In the genomic region with DNA sequence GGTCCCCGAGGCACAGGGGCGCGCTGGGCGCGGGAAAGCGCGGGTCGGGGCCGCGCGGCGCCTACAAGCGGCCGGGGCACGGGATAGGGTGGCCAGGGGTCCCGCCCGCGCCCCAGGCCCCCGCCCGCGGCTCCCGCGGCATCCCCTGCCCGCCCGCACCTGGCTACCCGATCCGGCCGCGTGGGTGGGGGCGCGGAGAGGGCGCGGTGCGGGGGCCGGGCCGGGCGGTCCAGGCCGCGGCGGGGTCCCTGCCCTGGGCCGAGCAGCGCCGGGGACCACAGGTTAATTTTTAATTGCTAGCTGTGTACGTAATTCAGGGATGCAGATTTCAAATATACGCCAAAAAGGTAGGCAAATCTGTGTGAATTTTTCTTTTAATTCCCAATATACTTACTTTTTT, we compare ENCODE assay signal across 29 cellular contexts. TPM values are rescaled to one million over a fixed set of nuclear protein-coding genes. Genes with fewer than 3 reads are reported as not detected.
DNase-seq lines count a peak whose midpoint lies in the region; ATAC-seq and TF ChIP-seq lines count a peak whose summit lies in the region.
"Had no signal": no experiment of that assay in that cellular context is flagged by ENCODE, and none has a peak within 500 bp of the region (broad histone marks: within the 10 kb centered on the region; RNA-seq: fewer than 3 reads in every experiment).

No MANE protein-coding gene starts in this region.

- H3K27me3 ChIP-seq in H7 (ENCODE audit: control insufficient read depth, insufficient read depth, low read length) (peaks cover 20% of the 10 kb centered on the region), RWPE2 (ENCODE audit: insufficient read depth, poor library complexity, severe bottlenecking) (peaks cover 3% of the 10 kb centered on the region), iPS-18a (ENCODE audit: control insufficient read depth, insufficient read depth, low read length) (peaks cover 24% of the 10 kb centered on the region), trophoblast cell (ENCODE audit: insufficient read depth, low read length) (peaks cover 2% of the 10 kb centered on the region)
- H3K27me3 ChIP-seq: ovary, Peyer's patch, sigmoid colon had no signal

- no peaks in the 10 kb centered on the region for H3K9me3 ChIP-seq in RWPE2 (ENCODE audit: severe bottlenecking)
- peaks cover 8% of the 10 kb centered on the region for H3K9me3 ChIP-seq in iPS-18a (ENCODE audit: control insufficient read depth, low read depth, low read length)
- H3K9me3 ChIP-seq in trophoblast cell (ENCODE audit: insufficient read depth, low read depth, low read length): no peaks in the 10 kb centered on the region
- H3K9me3 ChIP-seq: heart left ventricle, ovary, Peyer's patch, sigmoid colon had no signal

- H3K27ac ChIP-seq in RWPE2 (ENCODE audit: poor library complexity, severe bottlenecking) (no peak overlapping the region), iPS-18a (ENCODE audit: low read length) (no peak overlapping the region), trophoblast cell (ENCODE audit: low read depth, low read length) (no peak overlapping the region)
- H3K27ac ChIP-seq: heart left ventricle, ovary, Peyer's patch, sigmoid colon, VCaP had no signal

- H2AK5ac ChIP-seq in trophoblast cell (ENCODE audit: low read length): no peak overlapping the region

- no peak overlapping the region for H2BK120ac ChIP-seq in trophoblast cell (ENCODE audit: insufficient read depth, low read length, poor library complexity)

- H4K12ac ChIP-seq in trophoblast cell (ENCODE audit: low read depth, low read length): no peak overlapping the region

- H3K36me3 ChIP-seq in H7 (replicated peaks; ENCODE audit: control insufficient read depth, insufficient read depth, low read length) (no peaks in the 10 kb centered on the region), RWPE2 (ENCODE audit: low read depth) (no peaks in the 10 kb centered on the region), iPS-18a (ENCODE audit: control insufficient read depth, low read depth, low read length) (no peaks in the 10 kb centered on the region), trophoblast cell (ENCODE audit: control insufficient read depth in 1 of 2, insufficient read depth in 2 of 2, low read length in 2 of 2) (no peaks in the 10 kb centered on the region)
- H3K36me3 ChIP-seq: heart left ventricle, ovary, Peyer's patch, sigmoid colon had no signal

- peak overlapping the region; percentile 66 for H3K4me2 ChIP-seq in trophoblast cell (ENCODE audit: low read length)

- no peak for TF ChIP-seq POLR2A in erythroblast (IDR thresholded peaks at IDR 0.05; ENCODE audit: low read length)

- no peak overlapping the region for H2BK5ac ChIP-seq in trophoblast cell (ENCODE audit: low read depth, low read length, poor library complexity)

- H3K4me3 ChIP-seq in H7 (ENCODE audit: insufficient read depth, low read depth, low read length) (peak overlapping the region; percentile 31; the same call in 1 of the 2 replicates), RWPE2 (ENCODE audit: severe bottlenecking) (peak overlapping the region; percentile 21), iPS-18a (ENCODE audit: low read length) (peak overlapping the region; percentile 27), trophoblast cell (ENCODE audit: low read depth, low read length) (peak overlapping the region; percentile 56)
- H3K4me3 ChIP-seq: ovary, Peyer's patch, sigmoid colon had no signal

- H2BK12ac ChIP-seq in trophoblast cell (ENCODE audit: low read length): no peak overlapping the region

- H3K9ac ChIP-seq in iPS-18a (ENCODE audit: low read length) (no peak overlapping the region), trophoblast cell (ENCODE audit: low read length) (no peak overlapping the region)

- H3K4me1 ChIP-seq in RWPE2 (ENCODE audit: insufficient read depth, poor library complexity, severe bottlenecking) (no peaks in the 10 kb centered on the region), iPS-18a (ENCODE audit: control insufficient read depth, low read depth, low read length) (no peaks in the 10 kb centered on the region), trophoblast cell (ENCODE audit: control insufficient read depth in 1 of 2, insufficient read depth in 2 of 2, low read length in 2 of 2) (no peaks in the 10 kb centered on the region)
- H3K4me1 ChIP-seq: heart left ventricle, Peyer's patch, sigmoid colon had no signal

- peak overlapping the region; percentile 28 for H4K8ac ChIP-seq in trophoblast cell (ENCODE audit: low read depth, low read length)

- no CpG with 5 or more reads among the region's 45 CpGs for WGBS in trophoblast cell (ENCODE audit: extremely low coverage, insufficient coverage, insufficient read length)

- H3K23ac ChIP-seq in trophoblast cell (ENCODE audit: low read length): no peak overlapping the region

- H3K79me2 ChIP-seq in trophoblast cell (ENCODE audit: control insufficient read depth, insufficient read depth, low read length, poor library complexity): no peaks in the 10 kb centered on the region

- DNase-seq in H7 (peak; percentile 54), RWPE2 (ENCODE audit: low spot score) (no peak), trophoblast cell (no peak), Ammon's horn (ENCODE audit: low spot score) (no peak), erythroblast (lab: John Stamatoyannopoulos, UW) (no peak)
- DNase-seq: activated CD4-positive, alpha-beta T cell treated with anti-CD3 and anti-CD28 coated beads, Interleukin-2, amount 50 U/mL, for 1 hour; caudate nucleus; CD4-positive, CD25-positive, alpha-beta regulatory T cell; dermis blood vessel endothelial cell; HCEC 1CT; heart left ventricle; KBM-7; MM.1S; naive thymus-derived CD4-positive, alpha-beta T cell; NCI-H1436; NCI-H2171; ovary; Peyer's patch; sigmoid colon; stimulated activated CD8-positive, alpha-beta memory T cell treated with anti-CD3 and anti-CD28 coated beads, Interleukin-4, amount 100 ng/mL, for 48 hours had no signal

- no peak overlapping the region for H3K4ac ChIP-seq in trophoblast cell (ENCODE audit: low read depth, low read length)

- no peak overlapping the region for H3K18ac ChIP-seq in trophoblast cell (ENCODE audit: low read length)

- H2AFZ ChIP-seq in trophoblast cell (ENCODE audit: insufficient read depth, low read length, poor library complexity): no peak overlapping the region

- ATAC-seq in RWPE2 (ENCODE audit: low read depth): no peak
- ATAC-seq in HG02763 (IDR thresholded peaks at IDR 0.05; ENCODE audit: unreplicated experiment): no peak
- ATAC-seq: heart left ventricle; naive thymus-derived CD4-positive, alpha-beta T cell had no signal

- TF ChIP-seq CTCF in RWPE2 (IDR thresholded peaks at IDR 0.05; ENCODE audit: poor library complexity, severe bottlenecking): no peak

- no peak overlapping the region for H3K14ac ChIP-seq in trophoblast cell (ENCODE audit: low read length)

- no peaks in the 10 kb centered on the region for H3K79me1 ChIP-seq in trophoblast cell (ENCODE audit: low read length)

- no peak overlapping the region for H4K91ac ChIP-seq in trophoblast cell (ENCODE audit: low read depth, low read length)

RNA-seq across cellular contexts. Expression of gene FAM47C, which starts 44.3 kb away (rescaled TPM):
- not detected in 2 replicates for total RNA-seq in H7 (2014; rRNA removed; shearing (Covaris generic))
- polyA plus RNA-seq in trophoblast cell (2013): 0.01 TPM in 1 of 2 replicates, not detected in the other
- total RNA-seq: activated T-helper 2 cell treated with anti-CD3 and anti-CD28 coated beads, Interferon-gamma antibody, Interleukin-2, Interleukin-4, amounts not matched to agents 10 μg/mL and 5 μg/mL and 100 μg/mL, durations not matched to agents 14 hours and 24 hours and 36 hours; CD4-positive, CD25-positive, alpha-beta regulatory T cell; dermis blood vessel endothelial cell; endothelial cell of umbilical vein; G401; heart left ventricle; naive thymus-derived CD4-positive, alpha-beta T cell; ovary; Peyer's patch; sigmoid colon; SK-MEL-5; urinary bladder had no signal
- polyA plus RNA-seq: adipose tissue; CD4-positive, CD25-positive, alpha-beta regulatory T cell; endothelial cell of umbilical vein; heart left ventricle; naive thymus-derived CD4-positive, alpha-beta T cell; ovary; sigmoid colon; urinary bladder had no signal
